23 cellular contexts compared by ENCODE assay signal in the genomic region with DNA sequence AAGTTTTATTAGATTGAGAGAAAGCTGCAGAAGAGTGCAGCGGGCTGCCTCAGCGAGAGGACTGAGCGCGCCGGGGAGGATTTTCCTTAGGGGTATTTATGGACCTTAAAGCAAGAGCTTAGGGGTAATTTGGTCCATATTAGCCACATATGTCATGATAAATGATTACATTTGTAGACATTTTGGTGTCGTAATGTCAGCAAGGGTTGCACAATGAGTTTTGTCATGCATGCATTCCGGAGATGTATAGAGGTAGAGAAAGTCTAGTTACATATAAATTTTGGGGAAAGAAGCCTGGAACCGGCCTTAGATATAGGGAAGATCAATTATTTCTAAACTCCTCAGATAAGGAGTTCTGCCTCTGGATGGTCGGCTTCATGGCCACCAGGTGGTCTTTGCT. TPM values are rescaled to one million over a fixed set of nuclear protein-coding genes. Genes with fewer than 3 reads are reported as not detected.
A peak's percentile ranks its signal among the peaks of the same experiment; 100 is the strongest.
DNase-seq lines count a peak whose midpoint lies in the region; ATAC-seq, FAIRE-seq and TF ChIP-seq lines count a peak whose summit lies in the region.
"Had no signal": no experiment of that assay in that cellular context is flagged by ENCODE, and none has a peak within 500 bp of the region (broad histone marks: within the 10 kb centered on the region; RNA-seq: fewer than 3 reads in every experiment).

No MANE protein-coding gene starts in this region.

- H3K9me1 ChIP-seq in K562 (ENCODE audit: control insufficient read depth, insufficient read depth, low read length), result no peaks in the 10 kb centered on the region

- H3K4me1 Mint-ChIP-seq in stimulated activated memory B cell treated with anti-CD40 and anti-IgM and Interleukin-4, amounts not matched to agents 10 μg/mL and 1 μg/mL and 100 μg/mL, for 72 hours, result peaks cover 11% of the 10 kb centered on the region
- no peaks in the 10 kb centered on the region for H3K4me1 Mint-ChIP-seq in activated T-helper 17 cell treated with anti-CD3 and anti-CD28 coated beads, Interleukin-2, amount 50 U/mL, for 72 hours
- H3K4me1 Mint-ChIP-seq: brain; stimulated activated effector memory CD8-positive, alpha-beta T cell treated with anti-CD3 and anti-CD28 coated beads, Interleukin-12 subunit alpha, Interleukin-12 subunit beta, amount 100 ng/mL, for 72 hours had no signal

- no peak for TF ChIP-seq EP300 in K562 (IDR thresholded peaks at IDR 0.05; ENCODE audit: low read length)

- TF ChIP-seq POLR2A in NB4 (IDR thresholded peaks at IDR 0.05; ENCODE audit: extremely low read depth, insufficient read length) (no peak), K562 (conservative IDR thresholded peaks at IDR 0.05) (no peak)

- peaks cover 2% of the 10 kb centered on the region; the same call in 1 of the 3 replicates for H3K79me2 ChIP-seq in K562 (ENCODE audit: control insufficient read depth, insufficient read depth, low read length)

- POLR2A ChIA-PET in K562 (lab: Yijun Ruan, JAX), result interaction anchor here (1.5 kb wide), 1 partner anchor 9 kb away, joined by 6 read pairs; no protein-coding TSS in a partner anchor

- in situ Hi-C loops in K562 (cut with MboI), result no loop called here
- in situ Hi-C loops in KBM-7 (cut with MboI; ENCODE audit: low pct_unique_long_range_greater_than_20kb, low sequenced_read_pairs), result no loop called here

- no peak for ATAC-seq in K562
- no peak for ATAC-seq in stimulated activated memory B cell treated with anti-CD40 and anti-IgM and Interleukin-4, amounts not matched to agents 10 μg/mL and 1 μg/mL and 100 μg/mL, for 72 hours
- no peak for ATAC-seq in activated T-helper 17 cell treated with anti-CD3 and anti-CD28 coated beads, Interleukin-2, amount 50 U/mL, for 72 hours (replicated peaks)
- ATAC-seq: activated CD8-positive, alpha-beta T cell treated with anti-CD3 and anti-CD28 coated beads for 36 hours; stimulated activated effector memory CD8-positive, alpha-beta T cell treated with anti-CD3 and anti-CD28 coated beads, Interleukin-12 subunit alpha, Interleukin-12 subunit beta, amount 100 ng/mL, for 72 hours had no signal

- H3K9me3 Mint-ChIP-seq in stimulated activated memory B cell treated with anti-CD40 and anti-IgM and Interleukin-4, amounts not matched to agents 10 μg/mL and 1 μg/mL and 100 μg/mL, for 72 hours, result no peaks in the 10 kb centered on the region
- H3K9me3 Mint-ChIP-seq in activated T-helper 17 cell treated with anti-CD3 and anti-CD28 coated beads, Interleukin-2, amount 50 U/mL, for 72 hours, result no peaks in the 10 kb centered on the region
- H3K9me3 Mint-ChIP-seq: activated CD8-positive, alpha-beta T cell treated with anti-CD3 and anti-CD28 coated beads for 36 hours; CD4-positive, alpha-beta T cell; immature natural killer cell; stimulated activated effector memory CD8-positive, alpha-beta T cell treated with anti-CD3 and anti-CD28 coated beads, Interleukin-12 subunit alpha, Interleukin-12 subunit beta, amount 100 ng/mL, for 72 hours had no signal

- no peak overlapping the region for H2AFZ ChIP-seq in K562 (ENCODE audit: low read depth, low read length)
- H2AFZ ChIP-seq: GM23248 had no signal

- no peak for TF ChIP-seq CTCF in NB4 (IDR thresholded peaks at IDR 0.05; ENCODE audit: low read depth, low read length)
- no peak for TF ChIP-seq CTCF in K562 (IDR thresholded peaks at IDR 0.05 in 2 of 3, conservative IDR thresholded peaks at IDR 0.05 in 1 of 3; ENCODE audit: insufficient read depth in 2 of 3, low read depth in 1 of 3, low read length in 3 of 3)

- intact Hi-C loops in K562 (cut with micrococcal nuclease), result no loop called here

- no peak for FAIRE-seq in K562 (lab: Jason Lieb, UNC)
- FAIRE-seq: endothelial cell of umbilical vein had no signal

- H3K27ac ChIP-seq in K562 (ENCODE audit: extremely low read depth, low read depth, low read length), result no peak overlapping the region
- H3K27ac ChIP-seq: 22Rv1, GM23248, ovary had no signal

- peak overlapping the region; percentile 38 for H3K4me3 ChIP-seq in NB4 (ENCODE audit: low read depth, low read length)
- H3K4me3 ChIP-seq in K562, result no peak overlapping the region
- H3K4me3 ChIP-seq: GM23248, MG63, ovary had no signal

- no peak overlapping the region for H3K4me2 ChIP-seq in K562 (ENCODE audit: insufficient read depth, low read length)

- no peak overlapping the region for H3K9ac ChIP-seq in K562 (ENCODE audit: insufficient read depth in 1 of 2, low read depth in 2 of 2, low read length in 2 of 2)
- H3K9ac ChIP-seq: GM23248 had no signal

- 90% methylated on average over 9 of the region's 9 CpGs for WGBS in K562 (ENCODE audit: insufficient coverage, low coverage, missing lambda C conversion rate)

- peak overlapping the region; percentile 1 for H3K27ac Mint-ChIP-seq in stimulated activated memory B cell treated with anti-CD40 and anti-IgM and Interleukin-4, amounts not matched to agents 10 μg/mL and 1 μg/mL and 100 μg/mL, for 72 hours
- no peak overlapping the region for H3K27ac Mint-ChIP-seq in activated T-helper 17 cell treated with anti-CD3 and anti-CD28 coated beads, Interleukin-2, amount 50 U/mL, for 72 hours
- H3K27ac Mint-ChIP-seq: activated CD8-positive, alpha-beta T cell treated with anti-CD3 and anti-CD28 coated beads for 36 hours; brain; CD4-positive, alpha-beta T cell; stimulated activated effector memory CD8-positive, alpha-beta T cell treated with anti-CD3 and anti-CD28 coated beads, Interleukin-12 subunit alpha, Interleukin-12 subunit beta, amount 100 ng/mL, for 72 hours had no signal

- H3K4me1 ChIP-seq in K562 (replicated peaks in 1 of 2; ENCODE audit: control insufficient read depth in 2 of 2, insufficient read depth in 2 of 2, low read length in 2 of 2), result 0 out of 5 replicates have a peak, but pooled peaks cover 0 to 1% of the 10 kb centered on the region in 2 experiments

- H3K27me3 ChIP-seq in K562 (ENCODE audit: control insufficient read depth in 2 of 2, insufficient read depth in 2 of 2, low read length in 2 of 2), result no peaks in the 10 kb centered on the region
- H3K27me3 ChIP-seq: MG63, ovary had no signal

- no peaks in the 10 kb centered on the region for H3K9me3 ChIP-seq in K562 (replicated peaks; ENCODE audit: control insufficient read depth, insufficient read depth, low read depth, low read length)
- H3K9me3 ChIP-seq: MG63, ovary had no signal

- DNase-seq in NOMO-1 (lab: John Stamatoyannopoulos, UW; ENCODE audit: unreplicated experiment in 2 of 2) (peak; percentile 41 to 63), NOMO-1 treated with dmso at 0.1 percent for 144 hours (lab: John Stamatoyannopoulos, UW; ENCODE audit: unreplicated experiment) (no peak), NB4 (ENCODE audit: low read depth) (peak; percentile 66), K562 (ENCODE audit: extremely low read depth in 1 of 4, low spot score in 3 of 4) (no peak), NCI-H1436 treated with DMSO at 0.1 percent for 48 hours (lab: John Stamatoyannopoulos, UW) (no peak), KBM-7 (no peak)
- DNase-seq: activated CD8-positive, alpha-beta T cell treated with anti-CD3 and anti-CD28 coated beads for 36 hours; activated naive CD4-positive, alpha-beta T cell treated with anti-CD3 and anti-CD28 coated beads, Interleukin-2, amount 50 U/mL, for 16 hours; amniotic stem cell; CD4-positive, alpha-beta T cell; GM23248; immature natural killer cell; left cardiac atrium; MG63; NCI-H146; NCI-H774; ovary had no signal

- CTCF ChIA-PET in K562 (lab: Yijun Ruan, JAX; ENCODE audit: low intra/inter-chr PET ratio), result no interaction called here

- H4K20me1 ChIP-seq in K562 (replicated peaks; ENCODE audit: control insufficient read depth, insufficient read depth, low read length), result no peaks in the 10 kb centered on the region; the same call in 1 of the 2 replicates

- TF ChIP-seq RAD21 in K562 (CRISPR knock-in tag; conservative IDR thresholded peaks at IDR 0.05 in 1 of 2, IDR thresholded peaks at IDR 0.05 in 1 of 2), result no peak

- no peaks in the 10 kb centered on the region for H3K36me3 Mint-ChIP-seq in stimulated activated memory B cell treated with anti-CD40 and anti-IgM and Interleukin-4, amounts not matched to agents 10 μg/mL and 1 μg/mL and 100 μg/mL, for 72 hours
- H3K36me3 Mint-ChIP-seq in activated T-helper 17 cell treated with anti-CD3 and anti-CD28 coated beads, Interleukin-2, amount 50 U/mL, for 72 hours (ENCODE audit: low read depth), result peaks cover 5% of the 10 kb centered on the region
- H3K36me3 Mint-ChIP-seq: stimulated activated effector memory CD8-positive, alpha-beta T cell treated with anti-CD3 and anti-CD28 coated beads, Interleukin-12 subunit alpha, Interleukin-12 subunit beta, amount 100 ng/mL, for 72 hours had no signal

- no peak overlapping the region for H3K4me3 Mint-ChIP-seq in stimulated activated memory B cell treated with anti-CD40 and anti-IgM and Interleukin-4, amounts not matched to agents 10 μg/mL and 1 μg/mL and 100 μg/mL, for 72 hours
- no peak overlapping the region for H3K4me3 Mint-ChIP-seq in activated T-helper 17 cell treated with anti-CD3 and anti-CD28 coated beads, Interleukin-2, amount 50 U/mL, for 72 hours
- H3K4me3 Mint-ChIP-seq: activated CD8-positive, alpha-beta T cell treated with anti-CD3 and anti-CD28 coated beads for 36 hours; brain; CD4-positive, alpha-beta T cell; immature natural killer cell; stimulated activated effector memory CD8-positive, alpha-beta T cell treated with anti-CD3 and anti-CD28 coated beads, Interleukin-12 subunit alpha, Interleukin-12 subunit beta, amount 100 ng/mL, for 72 hours had no signal

- BruUV-seq in K562 (replicated peaks; lab: Mats Ljungman, UMichigan), result no TSS peak

- no peaks in the 10 kb centered on the region for H3K27me3 Mint-ChIP-seq in stimulated activated memory B cell treated with anti-CD40 and anti-IgM and Interleukin-4, amounts not matched to agents 10 μg/mL and 1 μg/mL and 100 μg/mL, for 72 hours
- no peaks in the 10 kb centered on the region for H3K27me3 Mint-ChIP-seq in activated T-helper 17 cell treated with anti-CD3 and anti-CD28 coated beads, Interleukin-2, amount 50 U/mL, for 72 hours
- H3K27me3 Mint-ChIP-seq: activated CD8-positive, alpha-beta T cell treated with anti-CD3 and anti-CD28 coated beads for 36 hours; brain; CD4-positive, alpha-beta T cell had no signal

- peaks cover 28% of the 10 kb centered on the region; the same call in 2 of the 3 replicates for H3K36me3 ChIP-seq in K562 (ENCODE audit: control insufficient read depth, insufficient read depth, low read length)
- H3K36me3 ChIP-seq: MG63, ovary had no signal

RNA-seq across cellular contexts. Expression of a gene that starts 10.0 kb away (rescaled TPM):
- total RNA-seq in K562 (2011; cell fraction: chromatin; rRNA removed; ENCODE audit: low replicate concordance), result 32.7 and 49.5 TPM in 2 replicates
- 34.0 and 43.0 TPM in 2 replicates for total RNA-seq in K562 (2011; cell fraction: nucleolus; rRNA removed)
- total RNA-seq in K562 (2011; cell fraction: nucleoplasm; rRNA removed), result 49.1 and 50.4 TPM in 2 replicates
- total RNA-seq in K562 (2014; rRNA removed) (38.7 and 49.1 TPM in 2 replicates), K562 (2014; rRNA removed; fragmentation: Illumina TruSeq; extraction: Trizol) (82.0 and 94.3 TPM in 2 replicates), K562 (2015; rRNA removed; fragmentation: Illumina TruSeq; extraction: Trizol) (84.7 and 92.7 TPM in 2 replicates), K562 (2021) (55.0 and 61.0 TPM in 2 replicates)
- polyA plus RNA-seq in K562 (2011; rRNA removed) (59.5 and 74.6 TPM in 2 replicates), K562 (2014; fragmentation: Illumina TruSeq; extraction: Trizol) (80.0 and 84.6 TPM in 2 replicates), K562 (2014; fragmentation: Nextera tagmentation; extraction: Ambion mirVana) (100 to 1,000 TPM; 108 to 115 TPM), K562 (2014; rRNA removed) (96.7 and 112 TPM in 2 replicates)
- 37.7 and 87.4 TPM in 2 replicates for polyA plus RNA-seq in K562 (2011; cell fraction: cytosol; rRNA removed)
- 13.9 and 28.1 TPM in 2 replicates for polyA plus RNA-seq in K562 (2011; cell fraction: nucleus; rRNA removed)
- polyA plus RNA-seq in K562 (2012), result 62.4 and 77.5 TPM in 2 replicates
- 23.9 and 27.1 TPM in 2 replicates for polyA minus RNA-seq in K562 (2011; rRNA and poly(A)+ RNA removed)
- polyA minus RNA-seq in K562 (2011; cell fraction: cytosol; rRNA and poly(A)+ RNA removed), result 14.1 and 16.5 TPM in 2 replicates
- 11.4 and 23.4 TPM in 2 replicates for polyA minus RNA-seq in K562 (2011; cell fraction: nucleus; rRNA and poly(A)+ RNA removed)
- 10 to 100 TPM; 29.2 to 32.0 TPM for total RNA-seq in activated T-helper 17 cell treated with anti-CD3 and anti-CD28 coated beads, Interleukin-2, amount 50 U/mL, for 72 hours

Comparison
In these comparisons a context has a peak if more than half of its experiments do, and no peak if none do; other contexts are left out.
1. DNase-seq: peak in NOMO-1 (2 of 2) and NB4 (single experiment); none in NOMO-1 treated with dmso at 0.1 percent for 144 hours (single experiment), K562 (0 of 4), NCI-H1436 treated with DMSO at 0.1 percent for 48 hours (single experiment) and KBM-7 (single experiment).